Comparison of ENCODE assay signal across 19 cellular contexts in genomic region chr10:72689660-72690059, GRCh38.
"Had no signal": no experiment of that assay in that cellular context is flagged by ENCODE, and none has a peak within 500 bp of the region (broad histone marks: within the 10 kb centered on the region; RNA-seq: fewer than 3 reads in every experiment).

No MANE protein-coding gene starts in this region.

- H3K36me3 ChIP-seq: adrenal gland, Peyer's patch, WERI-Rb-1 had no signal

- ATAC-seq: activated CD8-positive, alpha-beta T cell treated with anti-CD3 and anti-CD28 coated beads for 36 hours; SK-N-SH treated with all-trans-retinoic acid at 6 μM for 48 hours had no signal

- H3K9me3 ChIP-seq: adrenal gland, Peyer's patch, SJSA1 had no signal

- DNase-seq: activated CD4-positive, alpha-beta T cell treated with anti-CD3 and anti-CD28 coated beads for 4 hours; activated CD8-positive, alpha-beta memory T cell treated with anti-CD3 and anti-CD28 coated beads, Interleukin-2, amount 50 U/mL, for 4 hours; activated CD8-positive, alpha-beta T cell treated with anti-CD3 and anti-CD28 coated beads for 36 hours; activated naive CD4-positive, alpha-beta T cell treated with anti-CD3 and anti-CD28 coated beads, Interleukin-2, amount 50 U/mL, for 16 hours; activated naive CD8-positive, alpha-beta T cell treated with anti-CD3 and anti-CD28 coated beads, Interleukin-2, amount 10 ng/mL, durations not matched to agents 7 days and 5 days; adrenal gland; anterior cingulate cortex; KG1; NCI-H1092; NCI-H1417; NCI-H1930; NCI-H2171 treated with DMSO at 0.1 percent for 48 hours; NCI-H526 treated with DMSO at 0.1 percent for 48 hours; Peyer's patch; Right ventricle myocardium superior; WERI-Rb-1 had no signal

- H3K4me3 ChIP-seq: adrenal gland, Peyer's patch, SJSA1 had no signal

- H3K27ac ChIP-seq: adrenal gland, Peyer's patch, RWPE1, SJSA1, WERI-Rb-1 had no signal

- H3K27me3 ChIP-seq: adrenal gland, Peyer's patch, SJSA1 had no signal
